ENCODE assay signal across 11 cellular contexts in genomic region chr20:49575551-49576060, GRCh38. TPM values are rescaled to one million over a fixed set of nuclear protein-coding genes. Genes with fewer than 3 reads are reported as not detected.
DNase-seq lines count a peak whose midpoint lies in the region; ATAC-seq and TF ChIP-seq lines count a peak whose summit lies in the region.
"Had no signal": no experiment of that assay in that cellular context is flagged by ENCODE, and none has a peak within 500 bp of the region (broad histone marks: within the 10 kb centered on the region; RNA-seq: fewer than 3 reads in every experiment).

No MANE protein-coding gene starts in this region.

- H2AFZ ChIP-seq in neural progenitor cell (replicated peaks): no peak overlapping the region

- no peaks in the 10 kb centered on the region for H4K20me1 ChIP-seq in neural progenitor cell (ENCODE audit: low read depth)

- in situ Hi-C loops in transverse colon (cut with MboI; ENCODE audit: low pct_ligation_motif_present in 1 of 4, low pct_unique_long_range_greater_than_20kb in 1 of 4, low sequenced_read_pairs in 3 of 4): no loop called here

- H3F3A ChIP-seq in neural progenitor cell (ENCODE audit: low read depth): peaks cover 7% of the 10 kb centered on the region

- H3K36me3 Mint-ChIP-seq in neural progenitor cell: no peaks in the 10 kb centered on the region

- intact Hi-C loops in ascending aorta (cut with DNase I): no loop called here
- intact Hi-C loops in lower lobe of right lung (cut with DNase I): no loop called here
- intact Hi-C loops in transverse colon (cut with DNase I; ENCODE audit: low total_unique reads): no loop called here

- H3K27ac ChIP-seq in ascending aorta: peak overlapping the region; percentile 97 to 100
- peak overlapping the region; percentile 6 for H3K27ac ChIP-seq in lower lobe of right lung
- H3K27ac ChIP-seq in transverse colon: peak overlapping the region in 3 of 4 donors; percentile 10 to 61 (median 33)
- H3K27ac ChIP-seq in neural progenitor cell: no peak overlapping the region
- H3K27ac ChIP-seq: foreskin keratinocyte had no signal

- peaks cover 0 to 3% of the 10 kb centered on the region in 2 donors for H3K9me3 ChIP-seq in ascending aorta
- H3K9me3 ChIP-seq in lower lobe of right lung: no peaks in the 10 kb centered on the region
- no peaks in the 10 kb centered on the region for H3K9me3 ChIP-seq in transverse colon
- no peaks in the 10 kb centered on the region for H3K9me3 ChIP-seq in neural progenitor cell (ENCODE audit: low read depth)

- H3K79me2 ChIP-seq in neural progenitor cell (ENCODE audit: low read depth): no peaks in the 10 kb centered on the region

- no peaks in the 10 kb centered on the region for H3K27me3 ChIP-seq in ascending aorta
- no peaks in the 10 kb centered on the region for H3K27me3 ChIP-seq in lower lobe of right lung (ENCODE audit: low read depth)
- peaks cover 10% of the 10 kb centered on the region for H3K27me3 ChIP-seq in transverse colon
- no peaks in the 10 kb centered on the region for H3K27me3 ChIP-seq in neural progenitor cell

- no peak overlapping the region for H3K9ac ChIP-seq in neural progenitor cell

- no peak for TF ChIP-seq EP300 in transverse colon (IDR thresholded peaks at IDR 0.05; ENCODE audit: low read depth)

- H3K4me1 ChIP-seq in ascending aorta: peaks cover 27 to 65% of the 10 kb centered on the region in 2 donors
- peaks cover 9% of the 10 kb centered on the region for H3K4me1 ChIP-seq in lower lobe of right lung
- peaks cover 0 to 9% (median 6%) of the 10 kb centered on the region in 4 donors for H3K4me1 ChIP-seq in transverse colon
- peaks cover 14% of the 10 kb centered on the region for H3K4me1 ChIP-seq in neural progenitor cell
- H3K4me1 ChIP-seq: foreskin keratinocyte had no signal

- peaks cover 9% of the 10 kb centered on the region for H3K27me3 Mint-ChIP-seq in neural progenitor cell (ENCODE audit: insufficient read depth, low read depth)

- no peak for TF ChIP-seq POLR2A in transverse colon (IDR thresholded peaks at IDR 0.05)

- no peak for ATAC-seq in lower lobe of right lung
- ATAC-seq: foreskin keratinocyte had no signal

- DNase-seq in NCI-H82 (lab: John Stamatoyannopoulos, UW) (peak; percentile 44), NCI-H82 treated with DMSO at 0.1 percent for 48 hours (lab: John Stamatoyannopoulos, UW; ENCODE audit: unreplicated experiment) (no peak), ascending aorta (ENCODE audit: low spot score in 2 of 2) (peak in 1 of 2 donors; percentile 74), lower lobe of right lung (no peak), transverse colon (no peak), neural progenitor cell (ENCODE audit: low spot score) (no peak), NCI-H446 treated with DMSO at 0.1 percent for 48 hours (lab: John Stamatoyannopoulos, UW) (no peak), GF-D8 (lab: John Stamatoyannopoulos, UW) (no peak)
- DNase-seq: activated B cell treated with CpG ODN at 0.5 μM for 24 hours, foreskin keratinocyte, NCI-H2107 had no signal

- no peaks in the 10 kb centered on the region for H3K9me3 Mint-ChIP-seq in neural progenitor cell

- TF ChIP-seq CTCF in ascending aorta (IDR thresholded peaks at IDR 0.05) (no peak), lower lobe of right lung (IDR thresholded peaks at IDR 0.05) (no peak), transverse colon (IDR thresholded peaks at IDR 0.05) (no peak), neural progenitor cell (IDR thresholded peaks at IDR 0.05) (no peak)

- peaks cover 27% of the 10 kb centered on the region for H3K4me1 Mint-ChIP-seq in neural progenitor cell
- H3K4me1 Mint-ChIP-seq: activated B cell treated with CpG ODN at 0.5 μM for 24 hours had no signal

- no peak overlapping the region for H3K4me3 Mint-ChIP-seq in neural progenitor cell
- H3K4me3 Mint-ChIP-seq: activated B cell treated with CpG ODN at 0.5 μM for 24 hours had no signal

- WGBS in transverse colon (ENCODE audit: low coverage in 1 of 2), 2 donors: 47% methylated on average over 2 of the region's 5 CpGs; no CpG with 5 or more reads in 1 of the 2 donors

- H3K36me3 ChIP-seq in ascending aorta: no peaks in the 10 kb centered on the region
- no peaks in the 10 kb centered on the region for H3K36me3 ChIP-seq in lower lobe of right lung
- H3K36me3 ChIP-seq in transverse colon: no peaks in the 10 kb centered on the region
- no peaks in the 10 kb centered on the region for H3K36me3 ChIP-seq in neural progenitor cell

- no peak overlapping the region for H3K4me2 ChIP-seq in neural progenitor cell

- H3K4me3 ChIP-seq in ascending aorta (no peak overlapping the region), lower lobe of right lung (no peak overlapping the region), transverse colon (no peak overlapping the region), neural progenitor cell (no peak overlapping the region)

- H3K27ac Mint-ChIP-seq in neural progenitor cell: no peak overlapping the region
- H3K27ac Mint-ChIP-seq: activated B cell treated with CpG ODN at 0.5 μM for 24 hours had no signal

RNA-seq across cellular contexts. Expression of gene PTGIS, which starts 7.7 kb away (rescaled TPM):
- 288 TPM for total RNA-seq in ascending aorta
- 41.2 TPM for total RNA-seq in lower lobe of right lung
- 10 to 100 TPM in 3 of 4 donors, 1 to 10 TPM in 1; 9.4 to 22.3 (median 15.6) TPM for total RNA-seq in transverse colon
- total RNA-seq in neural progenitor cell (ENCODE audit: low replicate concordance): 31.3 and 35.6 TPM in 2 replicates
- total RNA-seq: activated B cell treated with CpG ODN at 0.5 μM for 24 hours, foreskin keratinocyte had no signal
